In genomic region chr2:239378918-239379640, GRCh38 we compare ENCODE assay signal across 2 cellular contexts.
TF ChIP-seq lines count a peak whose summit lies in the region.

No MANE protein-coding gene starts in this region.

TF ChIP-seq in GM23338, 12 proteins besides CTCF, POLR2A, EP300 and RAD21:
- TF ChIP-seq ETS1 (IDR thresholded peaks at IDR 0.05) (no peak), STAT1 (IDR thresholded peaks at IDR 0.05; ENCODE audit: unreplicated experiment) (no peak), POLR2AphosphoS5 (IDR thresholded peaks at IDR 0.05; ENCODE audit: low read depth) (no peak), JUNB (IDR thresholded peaks at IDR 0.05; ENCODE audit: unreplicated experiment) (no peak), CREB1 (CRISPR knock-in tag; IDR thresholded peaks at IDR 0.05; ENCODE audit: low read depth) (no peak), NANOG (IDR thresholded peaks at IDR 0.05; ENCODE audit: borderline replicate concordance) (no peak), EZH2phosphoT487 (IDR thresholded peaks at IDR 0.05; ENCODE audit: unreplicated experiment) (no peak), EZH2 (IDR thresholded peaks at IDR 0.05; ENCODE audit: low read depth, unreplicated experiment) (no peak), REST (IDR thresholded peaks at IDR 0.05; ENCODE audit: unreplicated experiment) (no peak), ZNF114 (CRISPR knock-in tag; IDR thresholded peaks at IDR 0.05) (no peak), ZNF331 (CRISPR knock-in tag; IDR thresholded peaks at IDR 0.05; ENCODE audit: low read depth) (no peak)

TF ChIP-seq in K562, 482 proteins besides CTCF, POLR2A, EP300 and RAD21:
- TF ChIP-seq NCOA2 (IDR thresholded peaks at IDR 0.05; ENCODE audit: partially characterized antibody in 2 of 2) (no peak), SPI1 (IDR thresholded peaks at IDR 0.05; ENCODE audit: borderline replicate concordance, low read depth, low read length) (0 out of 2 replicates have a peak, but pooled peaks have one; percentile 43)
TF ChIP-seq in K562: peak in this region for 1.
